Comparison of ENCODE assay signal across 26 cellular contexts in genomic region chr7:139351027-139351426, GRCh38.
"Had no signal": no experiment of that assay in that cellular context is flagged by ENCODE, and none has a peak within 500 bp of the region (broad histone marks: within the 10 kb centered on the region; RNA-seq: fewer than 3 reads in every experiment).

No MANE protein-coding gene starts in this region.

- H3K27ac ChIP-seq: coronary artery, dorsolateral prefrontal cortex, epithelial cell of prostate, esophagus squamous epithelium, gastrocnemius medialis, heart right ventricle, left lung, lower lobe of right lung had no signal

- H3K4me3 ChIP-seq: coronary artery, dorsolateral prefrontal cortex, esophagus squamous epithelium, gastrocnemius medialis, heart right ventricle, left lung, lower lobe of right lung, mucosa of descending colon had no signal

- DNase-seq: dermis blood vessel endothelial cell; dorsolateral prefrontal cortex; effector CD4-positive, alpha-beta T cell; effector memory CD4-positive, alpha-beta T cell; esophagus squamous epithelium; foreskin fibroblast; foreskin melanocyte; gastrocnemius medialis; glutamatergic neuron; head of caudate nucleus; heart right ventricle; hippocampal formation; left cardiac atrium; left lung; left ventricle myocardium superior; lower lobe of right lung; mesenchymal stem cell; mucosa of descending colon; naive B cell had no signal

- H3K27me3 Mint-ChIP-seq: naive B cell had no signal

- FAIRE-seq: colon, islet of Langerhans, keratinocyte had no signal

- H3K4me1 ChIP-seq: esophagus squamous epithelium, gastrocnemius medialis, lower lobe of right lung had no signal

- H3K27me3 ChIP-seq: dorsolateral prefrontal cortex, esophagus squamous epithelium, gastrocnemius medialis, heart right ventricle, left lung had no signal

- H3K27ac Mint-ChIP-seq: mesothelial cell of epicardium had no signal

- H3K4me3 Mint-ChIP-seq: mesothelial cell of epicardium had no signal

- H3K4me1 Mint-ChIP-seq: mesothelial cell of epicardium had no signal

- ATAC-seq: esophagus mucosa, gastrocnemius medialis, heart right ventricle, left cardiac atrium, left lung, left ventricle myocardium superior, lower lobe of right lung, mucosa of descending colon had no signal

- H3K9me3 Mint-ChIP-seq: mesothelial cell of epicardium, naive B cell had no signal

- H3K9me3 ChIP-seq: esophagus squamous epithelium, gastrocnemius medialis, heart right ventricle, left lung, lower lobe of right lung, mucosa of descending colon had no signal
